Comparison of ENCODE assay signal across 9 cellular contexts in the genomic region with DNA sequence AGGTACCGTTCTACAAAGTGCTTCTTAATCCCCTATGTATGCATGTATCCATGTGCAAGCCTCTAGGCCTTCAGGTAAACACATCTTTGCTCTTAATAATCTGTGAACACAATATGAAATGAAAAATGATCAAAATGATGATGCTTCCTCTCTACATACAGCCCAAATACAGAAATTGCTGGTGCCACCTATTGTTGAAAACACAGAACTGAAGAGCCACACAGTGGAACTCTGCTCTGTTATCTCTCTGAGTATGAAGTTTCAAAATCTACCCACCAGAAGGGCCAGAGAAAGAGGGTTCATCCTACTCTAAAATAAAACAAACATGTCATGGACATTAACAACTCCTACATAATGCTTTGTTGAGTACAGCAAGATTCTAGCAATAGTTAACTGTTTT.
DNase-seq lines count a peak whose midpoint lies in the region; ATAC-seq, FAIRE-seq and TF ChIP-seq lines count a peak whose summit lies in the region.
"Had no signal": no experiment of that assay in that cellular context is flagged by ENCODE, and none has a peak within 500 bp of the region (broad histone marks: within the 10 kb centered on the region; RNA-seq: fewer than 3 reads in every experiment).

No MANE protein-coding gene starts in this region.

- H3K9me3 Mint-ChIP-seq in neural progenitor cell: peaks cover 12% of the 10 kb centered on the region

- no peak overlapping the region for H2AFZ ChIP-seq in neural progenitor cell (replicated peaks)

- no peak overlapping the region for H3K4me3 Mint-ChIP-seq in neural progenitor cell

- peaks cover 93% of the 10 kb centered on the region for H3K79me2 ChIP-seq in neural progenitor cell (ENCODE audit: low read depth)

- H3K27ac Mint-ChIP-seq in neural progenitor cell: no peak overlapping the region

- H3K4me3 ChIP-seq in GM12864 (ENCODE audit: low read depth, low read length) (no peak overlapping the region), LNCaP clone FGC (ENCODE audit: low read depth, low read length) (no peak overlapping the region), coronary artery (no peak overlapping the region), neural progenitor cell (no peak overlapping the region)
- H3K4me3 ChIP-seq: SJSA1 had no signal

- no peak for FAIRE-seq in urothelium cell line (lab: Jason Lieb, UNC)

- peaks cover 44% of the 10 kb centered on the region for H3K36me3 Mint-ChIP-seq in neural progenitor cell

- H3K27ac ChIP-seq in coronary artery (no peak overlapping the region), neural progenitor cell (no peak overlapping the region)
- H3K27ac ChIP-seq: SJSA1 had no signal

- peaks cover 8% of the 10 kb centered on the region for H3K36me3 ChIP-seq in neural progenitor cell
- H3K36me3 ChIP-seq: SJSA1 had no signal

- no peaks in the 10 kb centered on the region for H3K9me3 ChIP-seq in neural progenitor cell (ENCODE audit: low read depth)
- H3K9me3 ChIP-seq: SJSA1 had no signal

- H3K27me3 ChIP-seq in neural progenitor cell: no peaks in the 10 kb centered on the region
- H3K27me3 ChIP-seq: SJSA1 had no signal

- H3K9ac ChIP-seq in neural progenitor cell: no peak overlapping the region

- peaks cover 4% of the 10 kb centered on the region for H3K27me3 Mint-ChIP-seq in neural progenitor cell (ENCODE audit: insufficient read depth, low read depth)

- H3F3A ChIP-seq in neural progenitor cell (ENCODE audit: low read depth): peaks cover 18% of the 10 kb centered on the region

- TF ChIP-seq CTCF in GM12864 (IDR thresholded peaks at IDR 0.05; ENCODE audit: low read depth, low read length, missing control alignments) (peak; percentile 37), LNCaP clone FGC (IDR thresholded peaks at IDR 0.05; ENCODE audit: control insufficient read depth, extremely low read depth, insufficient read depth) (peak; percentile 58), coronary artery (IDR thresholded peaks at IDR 0.05) (peak; percentile 38), neural progenitor cell (IDR thresholded peaks at IDR 0.05) (peak; percentile 61)

- H3K4me1 Mint-ChIP-seq in neural progenitor cell: peaks cover 15% of the 10 kb centered on the region

- H4K20me1 ChIP-seq in neural progenitor cell (ENCODE audit: low read depth): no peaks in the 10 kb centered on the region

- DNase-seq in GM12864 (ENCODE audit: low read depth) (no peak), LNCaP clone FGC (ENCODE audit: low read depth) (no peak), coronary artery (ENCODE audit: low spot score) (no peak), neural progenitor cell (ENCODE audit: low spot score) (no peak), iPS-NIHi11 (ENCODE audit: low spot score) (no peak), urothelium cell line (ENCODE audit: low spot score) (no peak)
- no peak for DNase-seq in stimulated activated CD4-positive, alpha-beta T cell treated with anti-CD3 and anti-CD28 coated beads, Interleukin-1b, Interleukin-23, amount 100 ng/mL, for 48 hours

- ATAC-seq in HG03378 (IDR thresholded peaks at IDR 0.05; ENCODE audit: unreplicated experiment): no peak

- peaks cover 39% of the 10 kb centered on the region for H3K4me1 ChIP-seq in neural progenitor cell

- H3K4me2 ChIP-seq in neural progenitor cell: no peak overlapping the region
